In the genomic region with DNA sequence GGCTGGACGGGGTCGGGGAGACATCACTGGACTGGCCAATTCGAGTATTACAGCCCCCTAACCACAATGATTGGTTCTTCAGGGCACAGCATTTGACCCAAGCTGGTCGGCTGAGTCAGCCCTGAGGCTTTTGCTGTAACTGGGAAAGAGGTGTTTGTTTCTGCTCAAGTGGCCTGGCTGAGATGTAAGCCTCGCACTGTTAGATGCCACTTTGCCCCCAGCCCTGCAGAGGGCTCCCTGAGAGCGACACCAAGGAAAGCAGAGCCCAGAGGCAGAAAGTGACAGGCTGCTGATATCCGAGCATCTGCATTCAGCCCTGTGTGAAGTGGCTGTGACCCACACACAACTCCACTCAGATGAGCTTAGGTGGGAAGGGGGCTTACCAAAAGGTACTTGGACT, we compare ENCODE assay signal across 9 cellular contexts. TPM values are rescaled to one million over a fixed set of nuclear protein-coding genes. Genes with fewer than 3 reads are reported as not detected.
A peak's percentile ranks its signal among the peaks of the same experiment; 100 is the strongest.
DNase-seq lines count a peak whose midpoint lies in the region; ATAC-seq and TF ChIP-seq lines count a peak whose summit lies in the region.
"Had no signal": no experiment of that assay in that cellular context is flagged by ENCODE, and none has a peak within 500 bp of the region (broad histone marks: within the 10 kb centered on the region; RNA-seq: fewer than 3 reads in every experiment).

No MANE protein-coding gene starts in this region.

- H3K27me3 ChIP-seq in adipocyte (replicated peaks; ENCODE audit: control insufficient read depth, insufficient read depth, low read length) (peaks cover 5% of the 10 kb centered on the region), tibial artery (no peaks in the 10 kb centered on the region)

- H3K4me1 ChIP-seq in adipocyte (ENCODE audit: control insufficient read depth, insufficient read depth, low read length) (peaks cover 5% of the 10 kb centered on the region), tibial artery (no peaks in the 10 kb centered on the region)
- H3K4me1 ChIP-seq: HAP-1 had no signal

- H3K9ac ChIP-seq in adipocyte (ENCODE audit: low read length): no peak overlapping the region

- DNase-seq in ACHN: peak; percentile 76
- DNase-seq in G401 (ENCODE audit: low spot score): peak; percentile 31
- peak; percentile 67 for DNase-seq in NCI-H2107 treated with DMSO at 0.1 percent for 48 hours (lab: John Stamatoyannopoulos, UW; ENCODE audit: unreplicated experiment)
- peak; percentile 24 for DNase-seq in adipocyte (ENCODE audit: low read depth)
- DNase-seq in left kidney (ENCODE audit: low read depth, low spot score): peak; percentile 82
- no peak for DNase-seq in tibial artery
- DNase-seq in amniotic stem cell (lab: John Stamatoyannopoulos, UW): no peak

- no peak overlapping the region for H3K27ac ChIP-seq in tibial artery

- intact Hi-C loops in tibial artery (cut with DNase I; ENCODE audit: low total_unique reads): no loop called here

- H3K4me3 ChIP-seq in adipocyte (ENCODE audit: low read length) (no peak overlapping the region), tibial artery (no peak overlapping the region)
- H3K4me3 ChIP-seq: HAP-1 had no signal

- H3K9me3 ChIP-seq in adipocyte (ENCODE audit: control insufficient read depth, low read length) (no peaks in the 10 kb centered on the region), tibial artery (no peaks in the 10 kb centered on the region)
- H3K9me3 ChIP-seq: HAP-1 had no signal

- in situ Hi-C loops in ACHN (cut with HindIII; ENCODE audit: low pct_ligation_motif_present, low pct_unique_long_range_greater_than_20kb, low sequenced_read_pairs) (no loop called here), G401 (cut with HindIII; ENCODE audit: low sequenced_read_pairs) (no loop called here)

- no peak for ATAC-seq in HG03378 (IDR thresholded peaks at IDR 0.05; ENCODE audit: unreplicated experiment)

- H3K36me3 ChIP-seq in adipocyte (ENCODE audit: control insufficient read depth, insufficient read depth, low read length, severe bottlenecking): peaks cover 22% of the 10 kb centered on the region
- H3K36me3 ChIP-seq in tibial artery: peaks cover 0 to 44% (median 13%) of the 10 kb centered on the region in 3 donors

- TF ChIP-seq CTCF in tibial artery (IDR thresholded peaks at IDR 0.05): peak in 1 of 2 experiments; percentile 13

RNA-seq across cellular contexts. Expression of a gene that starts 19.4 kb away (rescaled TPM):
- 344 and 371 TPM in 2 replicates for total RNA-seq in G401 (2014; rRNA removed; shearing (Covaris generic))

RNA-seq across cellular contexts. Expression of a gene that starts 31.8 kb away (rescaled TPM):
- total RNA-seq in G401 (2014; rRNA removed; shearing (Covaris generic)): not detected in 2 replicates

RNA-seq across cellular contexts. Expression of a gene that starts 54.4 kb away (rescaled TPM):
- 8.0 and 12.7 TPM in 2 replicates for total RNA-seq in G401 (2014; rRNA removed; shearing (Covaris generic))

Comparison
In these comparisons a context has a peak if more than half of its experiments do, and no peak if none do; other contexts are left out.
1. DNase-seq: peak in ACHN (single experiment), G401 (single experiment), NCI-H2107 treated with DMSO at 0.1 percent for 48 hours (single experiment), adipocyte (single experiment) and left kidney (single experiment); none in tibial artery (0 of 2) and amniotic stem cell (single experiment).